Comparison of ENCODE assay signal across 7 cellular contexts in the genomic region with DNA sequence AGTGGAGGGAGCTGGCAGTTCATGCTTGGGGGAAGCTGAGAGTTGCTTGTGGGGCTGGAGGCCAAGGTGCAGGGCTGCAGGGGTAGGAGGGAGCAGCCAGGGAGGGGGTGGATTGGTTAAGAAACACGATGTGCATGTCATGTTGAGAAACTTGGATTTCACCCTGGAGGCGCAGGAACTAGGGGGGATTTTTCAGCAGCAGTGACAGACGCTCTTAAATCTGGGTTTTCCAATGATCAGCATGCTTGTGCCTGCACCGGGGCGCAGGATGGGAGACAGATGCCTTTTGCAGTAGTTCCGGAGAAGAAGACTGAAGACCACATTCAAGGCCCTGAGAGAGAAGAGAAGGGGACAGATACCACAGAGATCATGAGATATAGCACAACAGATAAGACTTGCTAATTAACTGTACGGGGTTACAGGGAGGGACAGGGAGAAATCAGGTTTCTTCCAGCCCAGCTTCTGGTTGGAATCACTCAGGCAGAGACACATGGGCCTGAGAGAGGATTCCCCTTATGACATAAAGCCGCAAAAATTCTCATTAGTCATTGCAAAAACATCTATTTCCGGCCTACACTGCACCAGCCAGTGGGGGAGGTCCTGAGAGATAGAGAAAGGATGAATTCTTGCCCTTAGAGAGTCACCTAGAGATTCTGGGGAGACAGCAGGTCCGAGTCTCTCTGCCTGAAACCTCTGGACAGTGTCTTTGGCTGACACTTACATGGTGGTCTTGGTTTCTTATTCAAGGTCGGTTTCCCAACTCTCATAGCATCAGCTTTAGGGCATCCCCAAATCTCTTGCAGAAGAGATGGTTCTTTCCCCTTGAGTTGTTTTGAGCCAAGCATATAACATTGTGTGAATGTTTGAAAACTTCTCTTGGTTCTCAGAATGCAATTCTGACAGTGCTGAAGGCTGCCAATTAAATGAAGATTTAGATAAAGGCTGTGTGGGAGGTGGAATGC. TPM values are rescaled to one million over a fixed set of nuclear protein-coding genes. Genes with fewer than 3 reads are reported as not detected.
DNase-seq lines count a peak whose midpoint lies in the region; ATAC-seq, FAIRE-seq and TF ChIP-seq lines count a peak whose summit lies in the region.

No MANE protein-coding gene starts in this region.

- H3K27ac ChIP-seq in SJCRH30 = peak overlapping the region; percentile 81
- peak overlapping the region; percentile 96 for H3K27ac ChIP-seq in GM12878 (ENCODE audit: control insufficient read depth, insufficient read depth)

- H3K4me3 Mint-ChIP-seq in mesothelial cell of epicardium (peak overlapping the region; percentile 5), progenitor cell of endocrine pancreas (ENCODE audit: low read depth) (no peak overlapping the region)

- SMC1A ChIA-PET in GM12878 (lab: Charles Lee; ENCODE audit: uncharacterized antibody, unreplicated experiment) = interaction anchor here (1.0 to 5.9 kb wide), 5 partner anchors 10 to 1916 kb away, joined by 3 to 63 read pairs (median 4); no protein-coding TSS in a partner anchor

- no peaks in the 10 kb centered on the region for H3K9me3 Mint-ChIP-seq in mesothelial cell of epicardium
- H3K9me3 Mint-ChIP-seq in progenitor cell of endocrine pancreas (ENCODE audit: low read depth) = no peaks in the 10 kb centered on the region

- H3K27me3 Mint-ChIP-seq in mesothelial cell of epicardium (ENCODE audit: low read depth) = peaks cover 6% of the 10 kb centered on the region
- H3K27me3 Mint-ChIP-seq in progenitor cell of endocrine pancreas = peaks cover 28% of the 10 kb centered on the region

- CTCF ChIA-PET in GM12878 (lab: Yijun Ruan, JAX) = interaction anchor here (0.8 to 10.3 kb wide), 8 partner anchors 8 to 76 kb away, joined by 3 to 100 read pairs (median 4); no protein-coding TSS in a partner anchor

- TF ChIP-seq EP300 in GM12878 (IDR thresholded peaks at IDR 0.05; ENCODE audit: borderline replicate concordance in 1 of 2, control insufficient read depth in 1 of 2, low read depth in 2 of 2, low read length in 2 of 2) = peak; percentile 85 to 89

- no TSS peak for BruUV-seq in GM12878 (replicated peaks; lab: Mats Ljungman, UMichigan)

- intact Hi-C loops in GM12878 (cut with micrococcal nuclease; ENCODE audit: unreplicated experiment) = loop anchor here (2.0 to 10.0 kb wide), 4 partner anchors 13 to 1649 kb away; a partner anchor contains a TSS

- peak overlapping the region; percentile 88 for H3K4me2 ChIP-seq in GM12878 (ENCODE audit: control insufficient read depth, insufficient read depth)

- H3K27ac Mint-ChIP-seq in mesothelial cell of epicardium (peak overlapping the region; percentile 87), progenitor cell of endocrine pancreas (no peak overlapping the region)

- RAD21 ChIA-PET in GM12878 (lab: Charles Lee; ENCODE audit: unreplicated experiment) = interaction anchor here (1.5 to 3.2 kb wide), 3 partner anchors 13 to 82 kb away, joined by 4 to 14 read pairs (median 7); no protein-coding TSS in a partner anchor

- POLR2A ChIA-PET in GM12878 (lab: Charles Lee) = interaction anchor here (1.0 kb wide), 1 partner anchor 11 kb away, joined by 3 read pairs; no protein-coding TSS in a partner anchor

- peak; percentile 86 for FAIRE-seq in GM12878 (lab: Jason Lieb, UNC)

- no peaks in the 10 kb centered on the region for H4K20me1 ChIP-seq in GM12878 (ENCODE audit: control insufficient read depth, insufficient read depth)

- TF ChIP-seq POLR2A in GM12878 (IDR thresholded peaks at IDR 0.05; ENCODE audit: low read depth, low read length) = peak; percentile 64

- in situ Hi-C loops in GM12878 (cut with MboI) = no loop called here

- H3K36me3 ChIP-seq in SJCRH30 (no peaks in the 10 kb centered on the region), GM12878 (ENCODE audit: control insufficient read depth in 2 of 2, insufficient read depth in 2 of 2, low read length in 1 of 2) (no peaks in the 10 kb centered on the region)

- H3K4me3 ChIP-seq in SJCRH30 (peak overlapping the region; percentile 5; the same call in 1 of the 2 replicates), GM12878 (peak overlapping the region; percentile 20; the same call in 1 of the 2 replicates)

- H3K9ac ChIP-seq in GM12878 (ENCODE audit: control insufficient read depth, insufficient read depth, low read length) = peak overlapping the region; percentile 61

- H3K36me3 Mint-ChIP-seq in mesothelial cell of epicardium (no peaks in the 10 kb centered on the region), progenitor cell of endocrine pancreas (ENCODE audit: insufficient read depth) (no peaks in the 10 kb centered on the region)

- TF ChIP-seq CTCF in GM12878 (IDR thresholded peaks at IDR 0.05 in 2 of 3, conservative IDR thresholded peaks at IDR 0.05 in 1 of 3; ENCODE audit: control insufficient read depth in 2 of 3, extremely low read depth in 1 of 3, insufficient read depth in 1 of 3, low read depth in 3 of 3, low read length in 3 of 3) = no peak
- no peak for TF ChIP-seq CTCF in mesothelial cell of epicardium (IDR thresholded peaks at IDR 0.05; ENCODE audit: unreplicated experiment)
- no peak for TF ChIP-seq CTCF in progenitor cell of endocrine pancreas (IDR thresholded peaks at IDR 0.05; ENCODE audit: unreplicated experiment)

- H3K4me1 ChIP-seq in SJCRH30 (peaks cover 39% of the 10 kb centered on the region), GM12878 (ENCODE audit: control insufficient read depth, insufficient read depth, low read length) (peaks cover 56% of the 10 kb centered on the region)

- peak; percentile 62 to 78 for DNase-seq in SJCRH30
- DNase-seq in GM12878 (ENCODE audit: low read depth, low spot score) = peak; percentile 90
- no peak for DNase-seq in mesothelial cell of epicardium (ENCODE audit: low spot score in 2 of 2, unreplicated experiment in 2 of 2)
- DNase-seq in progenitor cell of endocrine pancreas (ENCODE audit: low spot score, unreplicated experiment) = no peak
- no peak for DNase-seq in CD1c-positive myeloid dendritic cell (ENCODE audit: extremely low spot score)

- H3K27me3 ChIP-seq in SJCRH30 (no peaks in the 10 kb centered on the region), GM12878 (replicated peaks in 1 of 2; ENCODE audit: control insufficient read depth in 2 of 2, insufficient read depth in 2 of 2, low read length in 1 of 2) (no peaks in the 10 kb centered on the region)

- 2% methylated on average over 11 of the region's 11 CpGs for WGBS in GM12878 (ENCODE audit: insufficient coverage, insufficient replicate concordance, low lambda C conversion rate, missing lambda C conversion rate)

- H3K9me3 ChIP-seq in SJCRH30 (replicated peaks) (no peaks in the 10 kb centered on the region), GM12878 (replicated peaks; ENCODE audit: control insufficient read depth, insufficient read depth, low read length) (no peaks in the 10 kb centered on the region)

- peak overlapping the region; percentile 57; the same call in 1 of the 2 replicates for H2AFZ ChIP-seq in GM12878 (ENCODE audit: control insufficient read depth, low read depth, low read length)

- ATAC-seq in GM19023 (IDR thresholded peaks at IDR 0.05; ENCODE audit: unreplicated experiment) (peak; percentile 63), HG03039 (IDR thresholded peaks at IDR 0.05; ENCODE audit: unreplicated experiment) (peak; percentile 72), GM12878 (peak; percentile 76)

- TF ChIP-seq RAD21 in GM12878 (IDR thresholded peaks at IDR 0.05; ENCODE audit: insufficient read depth, low read depth, low read length) = no peak

- H3K79me2 ChIP-seq in GM12878 (ENCODE audit: control insufficient read depth, insufficient read depth, low read length) = no peaks in the 10 kb centered on the region

- H3K4me1 Mint-ChIP-seq in mesothelial cell of epicardium (peaks cover 18% of the 10 kb centered on the region), progenitor cell of endocrine pancreas (ENCODE audit: low read depth) (peaks cover 12% of the 10 kb centered on the region)

TF ChIP-seq in GM12878, 131 proteins besides CTCF, POLR2A, EP300 and RAD21 (continues in another document):
- TF ChIP-seq POU2F2 (IDR thresholded peaks at IDR 0.05; ENCODE audit: borderline replicate concordance, low read depth, low read length) = peak; percentile 88; the same call in 2 of the 3 replicates
- peak; percentile 92; the same call in 1 of the 2 replicates for TF ChIP-seq ASH2L (IDR thresholded peaks at IDR 0.05; ENCODE audit: borderline replicate concordance, low read depth)
- peak; percentile 94 for TF ChIP-seq EED (IDR thresholded peaks at IDR 0.05; ENCODE audit: low read depth)
- TF ChIP-seq POLR2AphosphoS5 (IDR thresholded peaks at IDR 0.05; ENCODE audit: low read length) = peak; percentile 70
- TF ChIP-seq, protein P1, sequence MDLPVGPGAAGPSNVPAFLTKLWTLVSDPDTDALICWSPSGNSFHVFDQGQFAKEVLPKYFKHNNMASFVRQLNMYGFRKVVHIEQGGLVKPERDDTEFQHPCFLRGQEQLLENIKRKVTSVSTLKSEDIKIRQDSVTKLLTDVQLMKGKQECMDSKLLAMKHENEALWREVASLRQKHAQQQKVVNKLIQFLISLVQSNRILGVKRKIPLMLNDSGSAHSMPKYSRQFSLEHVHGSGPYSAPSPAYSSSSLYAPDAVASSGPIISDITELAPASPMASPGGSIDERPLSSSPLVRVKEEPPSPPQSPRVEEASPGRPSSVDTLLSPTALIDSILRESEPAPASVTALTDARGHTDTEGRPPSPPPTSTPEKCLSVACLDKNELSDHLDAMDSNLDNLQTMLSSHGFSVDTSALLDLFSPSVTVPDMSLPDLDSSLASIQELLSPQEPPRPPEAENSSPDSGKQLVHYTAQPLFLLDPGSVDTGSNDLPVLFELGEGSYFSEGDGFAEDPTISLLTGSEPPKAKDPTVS (IDR thresholded peaks at IDR 0.05; ENCODE audit: low read depth, low read length) = no peak

RNA-seq across cellular contexts. Expression of a gene that starts 27.1 kb away (rescaled TPM):
- total RNA-seq in SJCRH30 (2014; rRNA removed; shearing (Covaris generic)) = 30.8 and 34.5 TPM in 2 replicates
- total RNA-seq in GM12878 (2013; cell fraction: nucleolus; rRNA removed) = not detected in 2 replicates
- not detected in 2 replicates for total RNA-seq in GM12878 (2014; rRNA removed)
- not detected in 2 replicates for total RNA-seq in GM12878 (2014; rRNA removed; fragmentation: Illumina TruSeq; extraction: Trizol)
- total RNA-seq in GM12878 (2021) = not detected in 2 replicates
- polyA plus RNA-seq in GM12878 (2011; ENCODE audit: low read depth) = not detected
- polyA plus RNA-seq in GM12878 (2011; rRNA removed) = 0.04 and 0.05 TPM in 2 replicates
- polyA plus RNA-seq in GM12878 (2011; cell fraction: cytosol; rRNA removed) = 0.03 and 0.05 TPM in 2 replicates
- 0.03 and 0.04 TPM in 2 replicates for polyA plus RNA-seq in GM12878 (2011; cell fraction: nucleus; rRNA removed)
- 0.26 and 0.28 TPM in 2 replicates for polyA plus RNA-seq in GM12878 (2012)
- polyA plus RNA-seq in GM12878 (2014; fragmentation: Illumina TruSeq; extraction: Trizol) = under 0.01 and 0.02 TPM in 2 replicates
- polyA plus RNA-seq in GM12878 (2014; fragmentation: Nextera tagmentation; extraction: Ambion mirVana) = not detected
- polyA plus RNA-seq in GM12878 (2014; rRNA removed) = 0.28 TPM in 1 of 2 replicates, not detected in the other
- polyA plus RNA-seq in GM12878 (2016; fragmentation: Nextera tagmentation; extraction: Ambion mirVana) = not detected
- polyA minus RNA-seq in GM12878 (2011; rRNA and poly(A)+ RNA removed) = 0.98 TPM in 1 of 2 replicates, not detected in the other
- polyA minus RNA-seq in GM12878 (2011; cell fraction: cytosol; rRNA and poly(A)+ RNA removed) = not detected in 2 replicates
- polyA minus RNA-seq in GM12878 (2011; cell fraction: nucleus; rRNA and poly(A)+ RNA removed) = 0.10 TPM in 1 of 2 replicates, not detected in the other
- 0.54 to 1.0 TPM (median 0.80 TPM) in 3 replicates for total RNA-seq in mesothelial cell of epicardium
- 0.07 and 0.38 TPM in 2 replicates for total RNA-seq in progenitor cell of endocrine pancreas

Comparison
In these comparisons a context has a peak if more than half of its experiments do, and no peak if none do; other contexts are left out.
1. DNase-seq: peak in SJCRH30 (2 of 2) and GM12878 (single experiment); none in mesothelial cell of epicardium (0 of 2), progenitor cell of endocrine pancreas (single experiment) and CD1c-positive myeloid dendritic cell (single experiment).
2. RNA of a gene that starts 27.1 kb away (total RNA-seq): 30.8 to 34.5 TPM in SJCRH30; 0.54 to 1.0 TPM in mesothelial cell of epicardium, 0.07 to 0.38 TPM in progenitor cell of endocrine pancreas and not detected in GM12878; every median in the first group is over 10 times any median in the second.
3. Peak in every context shown above with its lines, with median percentiles within 50 percentile points of each other: ATAC-seq.